16 cellular contexts compared by ENCODE assay signal in genomic region chr9:101165131-101165530, GRCh38.
DNase-seq lines count a peak whose midpoint lies in the region; ATAC-seq, FAIRE-seq and TF ChIP-seq lines count a peak whose summit lies in the region.
"Had no signal": no experiment of that assay in that cellular context is flagged by ENCODE, and none has a peak within 500 bp of the region (broad histone marks: within the 10 kb centered on the region; RNA-seq: fewer than 3 reads in every experiment).

No MANE protein-coding gene starts in this region.

- peaks cover 3% of the 10 kb centered on the region for H3K9me3 Mint-ChIP-seq in neural progenitor cell
- H3K9me3 Mint-ChIP-seq: CD4-positive, alpha-beta T cell had no signal

- peaks cover under 1% of the 10 kb centered on the region for H3K36me3 Mint-ChIP-seq in neural progenitor cell

- H3K27ac Mint-ChIP-seq in neural progenitor cell: no peak overlapping the region
- H3K27ac Mint-ChIP-seq: B cell; CD4-positive, alpha-beta T cell had no signal

- H3K4me3 Mint-ChIP-seq in neural progenitor cell: no peak overlapping the region
- H3K4me3 Mint-ChIP-seq: B cell; CD4-positive, alpha-beta T cell had no signal

- no peaks in the 10 kb centered on the region for H3K27me3 ChIP-seq in dorsolateral prefrontal cortex
- no peaks in the 10 kb centered on the region for H3K27me3 ChIP-seq in neural progenitor cell

- peaks cover 44% of the 10 kb centered on the region for H3K4me1 ChIP-seq in neural progenitor cell

- no peaks in the 10 kb centered on the region for H3K9me3 ChIP-seq in neural progenitor cell (ENCODE audit: low read depth)

- intact Hi-C loops in dorsolateral prefrontal cortex (cut with DNase I): loop anchor here in 1 of 2 donors (5.0 kb wide), 1 partner anchor 52 kb away; no protein-coding TSS in a partner anchor

- TF ChIP-seq POLR2A in erythroblast (IDR thresholded peaks at IDR 0.05; ENCODE audit: low read length): no peak

- DNase-seq in D721Med (ENCODE audit: insufficient read length, low spot score): no peak
- DNase-seq in dorsolateral prefrontal cortex: no peak
- DNase-seq in neural progenitor cell (ENCODE audit: low spot score): no peak
- DNase-seq in NK-92 (lab: John Stamatoyannopoulos, UW; ENCODE audit: unreplicated experiment): no peak
- DNase-seq in erythroblast (lab: John Stamatoyannopoulos, UW): no peak
- DNase-seq in SKM-1 (lab: John Stamatoyannopoulos, UW; ENCODE audit: unreplicated experiment): no peak
- DNase-seq: C1 segment of cervical spinal cord; Calu3; CD4-positive, alpha-beta T cell; DMS53; GF-D8 had no signal

- H4K20me1 ChIP-seq in neural progenitor cell (ENCODE audit: low read depth): no peaks in the 10 kb centered on the region

- H3K27me3 Mint-ChIP-seq in neural progenitor cell (ENCODE audit: insufficient read depth, low read depth): peaks cover 7% of the 10 kb centered on the region
- H3K27me3 Mint-ChIP-seq: B cell had no signal

- peak overlapping the region; percentile 15 for H2AFZ ChIP-seq in neural progenitor cell (replicated peaks)

- H3K36me3 ChIP-seq in neural progenitor cell: no peaks in the 10 kb centered on the region

- H3F3A ChIP-seq in neural progenitor cell (ENCODE audit: low read depth): peaks cover 16% of the 10 kb centered on the region

- H3K79me2 ChIP-seq in neural progenitor cell (ENCODE audit: low read depth): no peaks in the 10 kb centered on the region

- H3K4me3 ChIP-seq in dorsolateral prefrontal cortex (no peak overlapping the region), neural progenitor cell (no peak overlapping the region)

- peaks cover 48% of the 10 kb centered on the region for H3K4me1 Mint-ChIP-seq in neural progenitor cell
- H3K4me1 Mint-ChIP-seq: B cell had no signal

- H3K4me2 ChIP-seq in neural progenitor cell: no peak overlapping the region

- FAIRE-seq in D721Med (lab: Jason Lieb, UNC): peak; percentile 95
- FAIRE-seq: A204.1, HTR-8/SVneo had no signal

- no peak overlapping the region for H3K9ac ChIP-seq in neural progenitor cell

- peak; percentile 36 for ATAC-seq in HG02610 (IDR thresholded peaks at IDR 0.05; ENCODE audit: unreplicated experiment)
- ATAC-seq: HCT116 had no signal

- no peak for TF ChIP-seq CTCF in D721Med (IDR thresholded peaks at IDR 0.05; ENCODE audit: insufficient read depth, missing control alignments)
- TF ChIP-seq CTCF in dorsolateral prefrontal cortex (IDR thresholded peaks at IDR 0.05 in 54 of 56, conservative IDR thresholded peaks at IDR 0.05 in 2 of 56; ENCODE audit: low read depth in 1 of 56, partially characterized antibody in 56 of 56): no peak
- no peak for TF ChIP-seq CTCF in neural progenitor cell (IDR thresholded peaks at IDR 0.05)

- H3K27ac ChIP-seq in dorsolateral prefrontal cortex (peak overlapping the region in 38 of 59 donors; percentile 10 to 97 (median 90)), neural progenitor cell (no peak overlapping the region)
